In genomic region chr1:182391028-182391361, GRCh38 we compare ENCODE assay signal across 8 cellular contexts. TPM values are rescaled to one million over a fixed set of nuclear protein-coding genes. Genes with fewer than 3 reads are reported as not detected.
A peak's percentile ranks its signal among the peaks of the same experiment; 100 is the strongest.
DNase-seq lines count a peak whose midpoint lies in the region; ATAC-seq, FAIRE-seq and TF ChIP-seq lines count a peak whose summit lies in the region.

No MANE protein-coding gene starts in this region.

- intact Hi-C loops in natural killer cell (cut with micrococcal nuclease) = no loop called here

- peak overlapping the region; percentile 95 for H3K9ac ChIP-seq in NT2/D1 (ENCODE audit: insufficient read length, low read depth)

- H3K27me3 Mint-ChIP-seq in effector memory CD8-positive, alpha-beta T cell = no peaks in the 10 kb centered on the region
- H3K27me3 Mint-ChIP-seq in natural killer cell (ENCODE audit: low read depth in 2 of 2) = no peaks in the 10 kb centered on the region

- no peak for ATAC-seq in effector memory CD8-positive, alpha-beta T cell (replicated peaks)
- no peak for ATAC-seq in natural killer cell
- ATAC-seq in HG03108 (IDR thresholded peaks at IDR 0.05; ENCODE audit: unreplicated experiment) = no peak
- no peak for ATAC-seq in GM18517 (IDR thresholded peaks at IDR 0.05; ENCODE audit: unreplicated experiment)
- no peak for ATAC-seq in GM19463 (IDR thresholded peaks at IDR 0.05; ENCODE audit: unreplicated experiment)

- peak overlapping the region; percentile 85 for H3K4me3 ChIP-seq in NT2/D1 (ENCODE audit: insufficient read length, low read depth)

- H3K27ac Mint-ChIP-seq in effector memory CD8-positive, alpha-beta T cell = peak overlapping the region; percentile 90 to 96
- H3K27ac Mint-ChIP-seq in natural killer cell = peak overlapping the region; percentile 86 to 97

- peaks cover 24% of the 10 kb centered on the region for H3K36me3 Mint-ChIP-seq in effector memory CD8-positive, alpha-beta T cell (ENCODE audit: insufficient read depth)
- peaks cover 16% of the 10 kb centered on the region for H3K36me3 Mint-ChIP-seq in natural killer cell

- H3K4me3 Mint-ChIP-seq in effector memory CD8-positive, alpha-beta T cell = peak overlapping the region; percentile 93 to 99
- peak overlapping the region; percentile 99 for H3K4me3 Mint-ChIP-seq in natural killer cell

- no peaks in the 10 kb centered on the region for H3K9me3 ChIP-seq in NT2/D1 (ENCODE audit: insufficient read depth, low read length)

- no peak for DNase-seq in GM19239 (ENCODE audit: insufficient read length, low spot score)
- no peak for DNase-seq in NT2/D1 (ENCODE audit: low read depth, low spot score)
- DNase-seq in effector memory CD8-positive, alpha-beta T cell = no peak
- DNase-seq in natural killer cell = no peak
- no peak for DNase-seq in GM20000 (ENCODE audit: low spot score)

- peaks cover 5% of the 10 kb centered on the region for H3K27me3 ChIP-seq in NT2/D1 (ENCODE audit: insufficient read depth, insufficient read length)

- peaks cover 48% of the 10 kb centered on the region for H3K36me3 ChIP-seq in NT2/D1 (ENCODE audit: insufficient read depth, insufficient read length, low read length)

- no peak for TF ChIP-seq CTCF in natural killer cell (IDR thresholded peaks at IDR 0.05)
- no peak for TF ChIP-seq CTCF in GM20000 (IDR thresholded peaks at IDR 0.05; ENCODE audit: extremely low read depth, missing control alignments)

- peaks cover 28 to 29% of the 10 kb centered on the region in 2 donors for H3K4me1 Mint-ChIP-seq in effector memory CD8-positive, alpha-beta T cell (ENCODE audit: low read depth in 2 of 2)
- peaks cover 34 to 38% of the 10 kb centered on the region in 2 donors for H3K4me1 Mint-ChIP-seq in natural killer cell

- H3K9me3 Mint-ChIP-seq in effector memory CD8-positive, alpha-beta T cell = no peaks in the 10 kb centered on the region
- H3K9me3 Mint-ChIP-seq in natural killer cell = no peaks in the 10 kb centered on the region

- H3K4me1 ChIP-seq in NT2/D1 (ENCODE audit: insufficient read depth, insufficient read length) = peaks cover 2% of the 10 kb centered on the region

- peak; percentile 49 for FAIRE-seq in GM19239 (lab: Jason Lieb, UNC)

RNA-seq across cellular contexts. Expression of gene GLUL, which starts 0.6 kb away (rescaled TPM):
- total RNA-seq in natural killer cell = 100 to 1,000 TPM; 128 to 420 (median 134) TPM

RNA-seq across cellular contexts. Expression of gene TEDDM1, which starts 9.5 kb away (rescaled TPM):
- total RNA-seq in natural killer cell = not detected

RNA-seq across cellular contexts. Expression of gene RGSL1, which starts 59.0 kb away (rescaled TPM):
- not detected for total RNA-seq in natural killer cell
